ENCODE assay signal across 22 cellular contexts in genomic region chr1:158969855-158970254, GRCh38. TPM values are rescaled to one million over a fixed set of nuclear protein-coding genes. Genes with fewer than 3 reads are reported as not detected.
DNase-seq lines count a peak whose midpoint lies in the region; ATAC-seq and TF ChIP-seq lines count a peak whose summit lies in the region.
"Had no signal": no experiment of that assay in that cellular context is flagged by ENCODE, and none has a peak within 500 bp of the region (broad histone marks: within the 10 kb centered on the region; RNA-seq: fewer than 3 reads in every experiment).

No MANE protein-coding gene starts in this region.

- ATAC-seq in activated CD4-positive, CD25-positive, alpha-beta regulatory T cell treated with anti-CD3 and anti-CD28 coated beads, Interleukin-2, amount 50 U/mL, for 24 hours = peak; percentile 68 to 73
- ATAC-seq in sciatic nerve (no peak), lower lobe of right lung (no peak)
- ATAC-seq: body of pancreas, psoas muscle had no signal

- no peaks in the 10 kb centered on the region for H3K4me1 ChIP-seq in lower lobe of right lung
- H3K4me1 ChIP-seq: BE2C, body of pancreas, colonic mucosa, psoas muscle, SJCRH30 had no signal

- no peaks in the 10 kb centered on the region for H3K27me3 ChIP-seq in lower lobe of right lung (ENCODE audit: low read depth)
- H3K27me3 ChIP-seq: body of pancreas, colonic mucosa, neutrophil, SJCRH30 had no signal

- TF ChIP-seq CTCF in fibroblast of mammary gland (conservative IDR thresholded peaks at IDR 0.05; ENCODE audit: control insufficient read depth, insufficient read depth, low read depth, low read length) = no peak
- TF ChIP-seq CTCF in lower lobe of right lung (IDR thresholded peaks at IDR 0.05) = no peak

- H3K36me3 ChIP-seq in lower lobe of right lung = no peaks in the 10 kb centered on the region
- H3K36me3 ChIP-seq: BE2C, colonic mucosa, neutrophil, SJCRH30 had no signal

- intact Hi-C loops in sciatic nerve (cut with DNase I) = no loop called here
- intact Hi-C loops in lower lobe of right lung (cut with DNase I) = no loop called here

- no peak for DNase-seq in activated CD4-positive, CD25-positive, alpha-beta regulatory T cell (lab: John Stamatoyannopoulos, UW)
- peak; percentile 37 for DNase-seq in stimulated activated CD4-positive, alpha-beta T cell treated with anti-CD3 and anti-CD28 coated beads, Interleukin-1b, Interleukin-23, amount 100 ng/mL, for 48 hours
- DNase-seq in stimulated activated CD4-positive, alpha-beta T cell treated with anti-CD3 and anti-CD28 coated beads, Interleukin-12 subunit alpha, Interleukin-12 subunit beta, amount 100 ng/mL, for 4 hours = no peak
- DNase-seq in fibroblast of mammary gland (ENCODE audit: low read depth) (peak; percentile 15), NCI-H2107 (lab: John Stamatoyannopoulos, UW) (no peak), sciatic nerve (ENCODE audit: low spot score) (no peak), lower lobe of right lung (no peak)
- DNase-seq: BE2C, body of pancreas, colonic mucosa, HCEC 1CT, head of caudate nucleus, NCI-H1048, NCI-H187 treated with DMSO at 0.1 percent for 48 hours, NCI-H345, psoas muscle, SJCRH30 had no signal

- H3K4me3 ChIP-seq in fibroblast of mammary gland (ENCODE audit: control insufficient read depth, low read depth, low read length) = no peak overlapping the region
- no peak overlapping the region for H3K4me3 ChIP-seq in lower lobe of right lung
- H3K4me3 ChIP-seq: body of pancreas, colonic mucosa, psoas muscle, SJCRH30 had no signal

- no peak overlapping the region for H3K27ac ChIP-seq in lower lobe of right lung
- H3K27ac ChIP-seq: body of pancreas, colonic mucosa, neutrophil, psoas muscle, SJCRH30, VCaP had no signal

- H3K9me3 ChIP-seq in lower lobe of right lung = no peaks in the 10 kb centered on the region
- H3K9me3 ChIP-seq: BE2C, body of pancreas, colonic mucosa, neutrophil, psoas muscle, SJCRH30 had no signal

RNA-seq across cellular contexts. Expression of gene PYHIN1, which starts 38.5 kb away (rescaled TPM):
- total RNA-seq in sciatic nerve = 7.8 TPM
- total RNA-seq in lower lobe of right lung = 3.9 TPM
- total RNA-seq: A172, SJCRH30, skeletal muscle tissue had no signal

RNA-seq across cellular contexts. Expression of gene IFI16, which starts 39.9 kb away (rescaled TPM):
- total RNA-seq in sciatic nerve = 160 TPM
- 102 TPM for total RNA-seq in lower lobe of right lung

Comparison
In these comparisons a context has a peak if more than half of its experiments do, and no peak if none do; other contexts are left out.
1. DNase-seq: peak in stimulated activated CD4-positive, alpha-beta T cell treated with anti-CD3 and anti-CD28 coated beads, Interleukin-1b, Interleukin-23, amount 100 ng/mL, for 48 hours (single experiment) and fibroblast of mammary gland (single experiment); none in activated CD4-positive, CD25-positive, alpha-beta regulatory T cell (0 of 4), stimulated activated CD4-positive, alpha-beta T cell treated with anti-CD3 and anti-CD28 coated beads, Interleukin-12 subunit alpha, Interleukin-12 subunit beta, amount 100 ng/mL, for 4 hours (single experiment), NCI-H2107 (single experiment), sciatic nerve (single experiment) and lower lobe of right lung (single experiment).
2. ATAC-seq: peak in activated CD4-positive, CD25-positive, alpha-beta regulatory T cell treated with anti-CD3 and anti-CD28 coated beads, Interleukin-2, amount 50 U/mL, for 24 hours (2 of 2); none in sciatic nerve (single experiment) and lower lobe of right lung (0 of 2).